1 cellular context compared by ENCODE assay signal in the genomic region with DNA sequence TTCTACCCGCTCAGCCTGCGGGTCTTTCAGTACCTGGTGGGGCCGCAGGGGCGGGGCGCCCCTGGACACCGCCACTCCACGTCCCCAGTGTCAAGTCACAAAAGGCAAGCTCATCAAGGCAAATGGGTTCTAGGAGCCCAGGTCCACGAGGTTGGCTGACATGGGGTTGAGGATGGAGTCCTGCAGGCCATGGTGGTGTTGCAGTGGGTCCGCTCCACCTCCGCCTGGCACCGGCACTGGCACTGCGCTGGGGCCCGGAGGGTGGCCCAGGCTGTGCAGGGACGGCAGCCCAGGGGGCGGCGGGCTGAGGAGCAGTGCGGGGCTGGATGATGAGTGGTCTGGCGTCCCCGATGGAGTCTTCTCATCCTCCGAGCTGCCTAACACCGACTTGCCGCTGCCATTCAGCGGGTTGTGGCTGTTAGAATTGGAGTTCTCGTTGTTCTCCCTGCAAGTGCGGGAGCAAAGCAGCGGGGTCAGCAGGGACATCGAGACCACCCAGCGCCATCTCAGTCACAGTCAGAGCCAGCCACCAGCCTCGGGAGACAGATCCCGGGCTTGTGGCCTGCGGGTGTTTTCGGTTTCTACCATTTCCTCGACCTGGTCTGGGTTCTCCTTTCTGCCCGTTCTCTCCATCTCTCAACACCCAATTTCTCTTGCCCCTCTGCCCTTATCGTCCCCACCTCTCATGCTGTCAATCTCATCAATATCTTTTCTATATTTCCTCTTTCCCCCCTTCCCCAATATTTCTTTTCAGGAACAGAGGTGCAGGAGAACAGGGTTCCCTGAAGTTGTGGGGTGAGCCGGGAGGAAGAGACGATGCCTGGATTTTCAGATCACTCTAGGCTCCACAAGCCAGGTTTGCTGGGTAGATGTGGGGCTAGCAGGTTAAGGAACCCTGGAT.
TF ChIP-seq lines count a peak whose summit lies in the region.

No MANE protein-coding gene starts in this region.

TF ChIP-seq in IMR-90, 13 proteins besides CTCF, POLR2A, EP300 and RAD21:
- TF ChIP-seq USF2 (IDR thresholded peaks at IDR 0.05; ENCODE audit: low read depth, low read length) (no peak), MAZ (IDR thresholded peaks at IDR 0.05; ENCODE audit: borderline replicate concordance, low read depth, low read length) (no peak), CHD1 (IDR thresholded peaks at IDR 0.05; ENCODE audit: low read depth, low read length) (no peak), NFE2L2 (IDR thresholded peaks at IDR 0.05; ENCODE audit: low read depth, low read length) (no peak), MXI1 (IDR thresholded peaks at IDR 0.05; ENCODE audit: borderline replicate concordance, low read depth, low read length) (no peak), RCOR1 (IDR thresholded peaks at IDR 0.05; ENCODE audit: insufficient replicate concordance, low read length) (no peak), ELK1 (IDR thresholded peaks at IDR 0.05; ENCODE audit: borderline replicate concordance, low read depth, low read length) (no peak), CEBPB (IDR thresholded peaks at IDR 0.05; ENCODE audit: low read depth, low read length) (no peak), SMC3 (IDR thresholded peaks at IDR 0.05; ENCODE audit: low read depth, low read length) (no peak), RFX5 (IDR thresholded peaks at IDR 0.05; ENCODE audit: low read depth, low read length) (no peak)
